In genomic region chr6:26205161-26205624, GRCh38 we compare ENCODE assay signal across 8 cellular contexts.
DNase-seq lines count a peak whose midpoint lies in the region; ATAC-seq and TF ChIP-seq lines count a peak whose summit lies in the region.

No MANE protein-coding gene starts in this region.

- CTCF ChIA-PET in AG04450 (lab: Charles Lee): interaction anchor here (0.6 to 0.7 kb wide), 2 partner anchors 57 to 159 kb away, joined by 3 to 4 read pairs; no protein-coding TSS in a partner anchor

- peak; percentile 63 for ATAC-seq in stimulated activated naive CD8-positive, alpha-beta T cell treated with anti-CD3 and anti-CD28 coated beads, Interleukin-15, Interleukin-2, amounts not matched to agents 100 U/mL and 50 U/mL, for 24 hours

- peak overlapping the region; percentile 95 for H3K4me3 ChIP-seq in AG04450 (ENCODE audit: low read depth, low read length)
- H3K4me3 ChIP-seq in esophagus (ENCODE audit: low read depth in 1 of 2, low read length in 2 of 2): peak overlapping the region; percentile 22 to 84
- H3K4me3 ChIP-seq in mucosa of stomach (ENCODE audit: low read length): peak overlapping the region; percentile 88

- TF ChIP-seq CTCF in AG04450 (IDR thresholded peaks at IDR 0.05; ENCODE audit: low read depth, low read length): no peak

- H3K36me3 ChIP-seq in esophagus (ENCODE audit: control insufficient read depth in 2 of 2, insufficient read depth in 2 of 2, low read length in 1 of 2) (no peaks in the 10 kb centered on the region), mucosa of stomach (ENCODE audit: control insufficient read depth, insufficient read depth, low read length) (no peaks in the 10 kb centered on the region)

- H3K9me3 ChIP-seq in AG04450 (ENCODE audit: control insufficient read depth, insufficient read depth, low read length) (no peaks in the 10 kb centered on the region), esophagus (ENCODE audit: control insufficient read depth in 2 of 2, insufficient read depth in 1 of 2, low read depth in 1 of 2, low read length in 1 of 2) (no peaks in the 10 kb centered on the region), mucosa of stomach (ENCODE audit: control insufficient read depth, low read length) (no peaks in the 10 kb centered on the region)

- POLR2A ChIA-PET in AG04450 (lab: Yijun Ruan, JAX): interaction anchor here (0.7 to 4.4 kb wide), 12 partner anchors 9 to 184 kb away, joined by 3 to 85 read pairs (median 5); a partner anchor contains a TSS

- in situ Hi-C loops in GM18951 (cut with MboI; ENCODE audit: low sequenced_read_pairs, unreplicated experiment): no loop called here

- H3K4me1 ChIP-seq in esophagus (ENCODE audit: control insufficient read depth in 2 of 2, insufficient read depth in 2 of 2, low read length in 1 of 2) (no peaks in the 10 kb centered on the region), mucosa of stomach (ENCODE audit: control insufficient read depth, insufficient read depth, low read length) (peaks cover 5% of the 10 kb centered on the region)

- DNase-seq in AG04450 (ENCODE audit: low read depth, low spot score): peak; percentile 83
- peak; percentile 62 for DNase-seq in HS-5 (ENCODE audit: low read depth)
- DNase-seq in NK-92 treated with Interleukin-12 subunit alpha and Interleukin-12 subunit beta, amount 100 ng/mL, for 24 hours (lab: John Stamatoyannopoulos, UW): peak; percentile 82
- peak; percentile 87 for DNase-seq in activated CD8-positive, alpha-beta memory T cell treated with anti-CD3 and anti-CD28 coated beads, Interleukin-2, amount 50 U/mL, for 48 hours
- peak; percentile 80 for DNase-seq in stimulated activated naive CD8-positive, alpha-beta T cell treated with anti-CD3 and anti-CD28 coated beads, Interleukin-15, Interleukin-2, amounts not matched to agents 100 U/mL and 50 U/mL, for 24 hours

- TF ChIP-seq POLR2A in GM18951 (IDR thresholded peaks at IDR 0.05; ENCODE audit: extremely low read depth, insufficient read depth, insufficient read length): peak; percentile 64

- no peaks in the 10 kb centered on the region for H3K27me3 ChIP-seq in AG04450 (ENCODE audit: control insufficient read depth, insufficient read depth, low read length)
- no peaks in the 10 kb centered on the region for H3K27me3 ChIP-seq in esophagus (ENCODE audit: control insufficient read depth in 1 of 2, insufficient read depth in 2 of 2, low read length in 2 of 2)
- H3K27me3 ChIP-seq in mucosa of stomach (ENCODE audit: control insufficient read depth, insufficient read depth, low read length): peaks cover 9% of the 10 kb centered on the region

- WGBS in esophagus, 2 donors: 1% methylated on average over 18 of the region's 18 CpGs

- H3K27ac ChIP-seq in AG04450 (ENCODE audit: low read depth, low read length) (peak overlapping the region; percentile 99), esophagus (ENCODE audit: low read depth in 2 of 2, low read length in 1 of 2) (peak overlapping the region; percentile 85 to 98)

- peak overlapping the region; percentile 96 for H3K9ac ChIP-seq in mucosa of stomach (ENCODE audit: low read length)

Comparison
In these comparisons a context has a peak if more than half of its experiments do, and no peak if none do; other contexts are left out.
1. Peak in every context shown above with its lines: DNase-seq, ATAC-seq, H3K4me3 ChIP-seq and H3K27ac ChIP-seq.